In the genomic region with DNA sequence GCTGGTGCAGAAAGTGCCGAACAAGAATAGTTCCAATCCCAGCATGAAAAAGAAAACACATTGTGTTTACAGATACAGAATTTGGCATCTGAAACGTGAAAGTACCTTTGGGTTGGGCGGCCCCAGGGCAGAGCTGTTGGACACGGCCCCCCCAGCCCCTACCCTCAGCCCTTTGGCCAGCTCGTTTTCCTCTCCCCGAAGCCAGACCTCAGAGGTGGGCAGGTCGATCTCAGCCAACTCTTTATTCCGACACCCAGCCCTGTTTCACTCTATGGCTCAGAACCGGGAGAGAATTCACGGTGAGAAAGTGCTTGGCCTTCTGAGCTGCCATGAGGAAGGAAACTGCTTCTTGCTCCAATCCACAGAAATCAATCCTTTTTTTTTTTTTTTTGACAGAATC, we compare ENCODE assay signal across 16 cellular contexts. TPM values are rescaled to one million over a fixed set of nuclear protein-coding genes. Genes with fewer than 3 reads are reported as not detected.
DNase-seq lines count a peak whose midpoint lies in the region; ATAC-seq and TF ChIP-seq lines count a peak whose summit lies in the region.
"Had no signal": no experiment of that assay in that cellular context is flagged by ENCODE, and none has a peak within 500 bp of the region (broad histone marks: within the 10 kb centered on the region; RNA-seq: fewer than 3 reads in every experiment).

No MANE protein-coding gene starts in this region.

- 70 to 76% methylated on average over 10 of the region's 10 CpGs for WGBS in heart right ventricle, 2 donors
- WGBS in esophagus muscularis mucosa, result 59% methylated on average over 10 of the region's 10 CpGs

- H3K4me1 ChIP-seq in right atrium auricular region (peaks cover 0 to 38% of the 10 kb centered on the region in 2 donors), heart right ventricle (peaks cover 0 to 5% (median 0%) of the 10 kb centered on the region in 9 donors), esophagus muscularis mucosa (peaks cover 0 to 82% (median 74%) of the 10 kb centered on the region in 4 donors), rectal smooth muscle tissue (ENCODE audit: control insufficient read depth, insufficient read depth, low read length) (peaks cover 9% of the 10 kb centered on the region), thoracic aorta (ENCODE audit: control insufficient read depth in 1 of 2, low read depth in 2 of 2) (peaks cover 13 to 49% of the 10 kb centered on the region in 2 donors)

- no peak overlapping the region for H3K9ac ChIP-seq in rectal smooth muscle tissue (ENCODE audit: low read length)
- H3K9ac ChIP-seq: BLaER1 treated with 17β-estradiol and CSF1 and Interleukin-3, amounts not matched to agents 10 nM and 100 nM; GM23248 had no signal

- intact Hi-C loops in heart right ventricle (cut with DNase I) (no loop called here), esophagus muscularis mucosa (cut with DNase I) (no loop called here)

- ATAC-seq in heart right ventricle (no peak), thoracic aorta (ENCODE audit: insufficient number of reproducible peaks, low FRiP score, low read depth) (no peak), GM18858 (IDR thresholded peaks at IDR 0.05; ENCODE audit: unreplicated experiment) (no peak), HG03378 (IDR thresholded peaks at IDR 0.05; ENCODE audit: unreplicated experiment) (no peak)

- H3K4me3 ChIP-seq in right atrium auricular region (no peak overlapping the region), heart right ventricle (no peak overlapping the region), esophagus muscularis mucosa (peak overlapping the region in 2 of 4 donors; percentile 1 to 28), rectal smooth muscle tissue (ENCODE audit: low read length) (no peak overlapping the region), thoracic aorta (peak overlapping the region; percentile 45)
- H3K4me3 ChIP-seq: BLaER1 treated with 17β-estradiol and CSF1 and Interleukin-3, amounts not matched to agents 10 nM and 100 nM; GM23248 had no signal

- H3K27ac ChIP-seq in right atrium auricular region (peak overlapping the region; percentile 73 to 75), heart right ventricle (no peak overlapping the region), esophagus muscularis mucosa (replicated peaks in 1 of 4) (peak overlapping the region; percentile 72 to 79 (median 74)), rectal smooth muscle tissue (ENCODE audit: low read depth, low read length) (peak overlapping the region; percentile 16), thoracic aorta (peak overlapping the region; percentile 31 to 54)
- H3K27ac ChIP-seq: BLaER1 treated with 17β-estradiol and CSF1 and Interleukin-3, amounts not matched to agents 10 nM and 100 nM; GM23248; HL-60 had no signal

- TF ChIP-seq CTCF in right atrium auricular region (IDR thresholded peaks at IDR 0.05), result no peak
- TF ChIP-seq CTCF in heart right ventricle (IDR thresholded peaks at IDR 0.05), result no peak
- no peak for TF ChIP-seq CTCF in esophagus muscularis mucosa (IDR thresholded peaks at IDR 0.05)
- TF ChIP-seq CTCF in thoracic aorta (IDR thresholded peaks at IDR 0.05), result no peak

- TF ChIP-seq POLR2A in esophagus muscularis mucosa (IDR thresholded peaks at IDR 0.05; ENCODE audit: low read depth), result no peak

- H3K9me3 ChIP-seq in right atrium auricular region (no peaks in the 10 kb centered on the region), heart right ventricle (peaks cover 0 to 8% (median 0%) of the 10 kb centered on the region in 11 donors), esophagus muscularis mucosa (no peaks in the 10 kb centered on the region), thoracic aorta (no peaks in the 10 kb centered on the region)

- no peak for TF ChIP-seq EP300 in esophagus muscularis mucosa (IDR thresholded peaks at IDR 0.05)

- DNase-seq in right atrium auricular region (ENCODE audit: low spot score) (no peak), heart right ventricle (no peak), esophagus muscularis mucosa (ENCODE audit: extremely low spot score) (no peak), thoracic aorta (ENCODE audit: low spot score) (no peak), NCI-H1930 (lab: John Stamatoyannopoulos, UW) (no peak)
- DNase-seq: 8988T; AML-193; CD4-positive, CD25-positive, alpha-beta regulatory T cell; DMS53; GM23248; H7 had no signal

- H3K27me3 ChIP-seq in right atrium auricular region (no peaks in the 10 kb centered on the region), heart right ventricle (peaks cover 0 to 3% (median 0%) of the 10 kb centered on the region in 7 donors), esophagus muscularis mucosa (no peaks in the 10 kb centered on the region), rectal smooth muscle tissue (ENCODE audit: control insufficient read depth, insufficient read depth, low read length) (no peaks in the 10 kb centered on the region), thoracic aorta (replicated peaks; ENCODE audit: insufficient read depth) (no peaks in the 10 kb centered on the region)

- no peaks in the 10 kb centered on the region for H3K36me3 ChIP-seq in right atrium auricular region
- H3K36me3 ChIP-seq in heart right ventricle, result no peaks in the 10 kb centered on the region
- H3K36me3 ChIP-seq in esophagus muscularis mucosa, result no peaks in the 10 kb centered on the region
- H3K36me3 ChIP-seq in rectal smooth muscle tissue (ENCODE audit: control insufficient read depth, insufficient read depth, low read length), result no peaks in the 10 kb centered on the region
- no peaks in the 10 kb centered on the region for H3K36me3 ChIP-seq in thoracic aorta
- H3K36me3 ChIP-seq: BLaER1 treated with 17β-estradiol and CSF1 and Interleukin-3, amounts not matched to agents 10 nM and 100 nM had no signal

RNA-seq across cellular contexts. Expression of gene NTN1, which starts 11.3 kb away (rescaled TPM):
- total RNA-seq in right atrium auricular region (100 to 1,000 TPM; 142 to 163 TPM), heart right ventricle (10 to 100 TPM in 9 of 10 donors, 1 to 10 TPM in 1; 6.2 to 38.7 (median 17.9) TPM), esophagus muscularis mucosa (100 to 1,000 TPM in 3 of 4 donors, 10 to 100 TPM in 1; 69.3 to 179 (median 117) TPM), thoracic aorta (10 to 100 TPM; 68.8 to 79.0 TPM)
- 1 to 10 TPM; 3.0 to 4.9 TPM for polyA plus RNA-seq in heart right ventricle
- total RNA-seq: CD4-positive, CD25-positive, alpha-beta regulatory T cell had no signal

Comparison
In these comparisons a context has a peak if more than half of its experiments do, and no peak if none do; other contexts are left out.
1. H3K27ac ChIP-seq: peak in right atrium auricular region (2 of 2), esophagus muscularis mucosa (4 of 4), rectal smooth muscle tissue (single experiment) and thoracic aorta (2 of 2); none in heart right ventricle (0 of 10).